8 cellular contexts compared by ENCODE assay signal in genomic region chr2:39513641-39514094, GRCh38.
A peak's percentile ranks its signal among the peaks of the same experiment; 100 is the strongest.
DNase-seq lines count a peak whose midpoint lies in the region; ATAC-seq lines count a peak whose summit lies in the region.

No MANE protein-coding gene starts in this region.

- ATAC-seq in GM21367 (IDR thresholded peaks at IDR 0.05; ENCODE audit: unreplicated experiment) (peak; percentile 86), left lobe of liver (peak; percentile 67)

- no peaks in the 10 kb centered on the region for H3K9me3 ChIP-seq in SK-N-MC (ENCODE audit: low read depth, low read length)

- no peak overlapping the region for H3K4me3 ChIP-seq in SK-N-MC

- H3K27ac ChIP-seq in SK-N-MC: no peak overlapping the region

- no peaks in the 10 kb centered on the region for H3K36me3 ChIP-seq in SK-N-MC (ENCODE audit: insufficient read depth, low read length)

- H3K9ac ChIP-seq in SK-N-MC (ENCODE audit: insufficient read length): no peak overlapping the region

- DNase-seq in GDM1 (lab: John Stamatoyannopoulos, UW) (peak; percentile 70), HK-2 (ENCODE audit: unreplicated experiment) (peak; percentile 79), SK-N-MC (ENCODE audit: low read depth, low spot score) (peak; percentile 39), brain pericyte (ENCODE audit: low read depth, low spot score) (peak; percentile 56), left lobe of liver (ENCODE audit: low spot score) (peak; percentile 53), cortex of kidney (lab: John Stamatoyannopoulos, UW) (no peak)
- DNase-seq in stimulated activated CD4-positive, alpha-beta T cell treated with anti-CD3 and anti-CD28 coated beads, TNF-alpha, amount 100 ng/mL, for 4 hours (ENCODE audit: low read depth in 3 of 3): peak; percentile 18 to 32 (median 21)
